In the genomic region with DNA sequence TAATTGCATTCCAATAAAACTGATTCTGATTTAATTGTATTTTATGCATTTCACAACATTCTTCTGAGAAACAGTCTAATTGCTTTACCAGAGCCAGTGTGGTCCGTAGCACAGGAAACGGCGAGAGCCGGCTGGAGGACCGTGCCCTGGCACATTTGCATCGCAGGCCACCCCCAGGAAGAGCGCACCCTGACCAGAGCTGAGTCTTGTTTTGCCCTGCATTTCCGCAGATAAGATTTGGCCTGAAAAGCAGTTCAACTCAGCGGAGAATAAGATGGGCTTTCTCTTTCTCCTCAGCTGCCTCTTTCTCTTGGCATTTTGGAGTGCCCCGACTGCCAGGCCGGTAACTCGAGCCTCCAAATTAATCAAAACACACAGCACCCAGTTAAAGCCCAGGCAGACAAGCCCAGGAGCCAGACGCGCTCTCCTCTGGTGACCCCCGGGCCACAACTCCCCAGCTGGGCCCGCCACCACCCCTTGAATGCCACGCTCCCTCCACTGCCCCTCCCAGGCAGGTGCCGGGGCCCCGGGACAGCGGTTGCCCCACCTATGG, we compare ENCODE assay signal across 8 cellular contexts. TPM values are rescaled to one million over a fixed set of nuclear protein-coding genes. Genes with fewer than 3 reads are reported as not detected.
DNase-seq lines count a peak whose midpoint lies in the region; ATAC-seq and TF ChIP-seq lines count a peak whose summit lies in the region.

No MANE protein-coding gene starts in this region.

- H3K4me1 ChIP-seq in mesodermal cell (ENCODE audit: control insufficient read depth, insufficient read depth, low read length, poor library complexity, severe bottlenecking): peaks cover 3% of the 10 kb centered on the region

- peak; percentile 64 for ATAC-seq in GM21423 (IDR thresholded peaks at IDR 0.05; ENCODE audit: unreplicated experiment)
- peak; percentile 76 for ATAC-seq in HG03571 (IDR thresholded peaks at IDR 0.05; ENCODE audit: unreplicated experiment)

- no peaks in the 10 kb centered on the region for H3K9me3 ChIP-seq in mesodermal cell (ENCODE audit: control insufficient read depth, low read length)

- no peak overlapping the region for H3K27ac ChIP-seq in mesodermal cell (ENCODE audit: low read depth, low read length, severe bottlenecking)

- H3K4me3 ChIP-seq in GM12875 (ENCODE audit: low read depth, low read length): peak overlapping the region; percentile 80
- H3K4me3 ChIP-seq in choroid plexus epithelial cell (ENCODE audit: low read depth, low read length): peak overlapping the region; percentile 62
- H3K4me3 ChIP-seq in mesodermal cell (ENCODE audit: extremely low read depth, insufficient read depth, low read length, poor library complexity, severe bottlenecking): peak overlapping the region; percentile 35

- TF ChIP-seq CTCF in GM12875 (IDR thresholded peaks at IDR 0.05; ENCODE audit: borderline replicate concordance, insufficient read depth, low read depth, low read length): no peak
- TF ChIP-seq CTCF in choroid plexus epithelial cell (conservative IDR thresholded peaks at IDR 0.05; ENCODE audit: low read depth, low read length): no peak

- H3K36me3 ChIP-seq in mesodermal cell (ENCODE audit: control insufficient read depth, insufficient read depth, low read length): no peaks in the 10 kb centered on the region

- 2 to 7% methylated on average over 12 to 13 of the region's 20 CpGs for WGBS in mesodermal cell (ENCODE audit: insufficient coverage in 2 of 2), 2 experiments

- no peak for DNase-seq in choroid plexus epithelial cell (ENCODE audit: low read depth)
- no peak for DNase-seq in stimulated activated naive CD4-positive, alpha-beta T cell (lab: John Stamatoyannopoulos, UW)
- DNase-seq in HuH-7.5 (ENCODE audit: low spot score): no peak
- no peak for DNase-seq in NCI-H2196 treated with DMSO at 0.1 percent for 48 hours (lab: John Stamatoyannopoulos, UW; ENCODE audit: unreplicated experiment)

RNA-seq across cellular contexts. Expression of gene COL4A4, which starts 0.5 kb away (rescaled TPM):
- 0.07 TPM for polyA plus RNA-seq in mesodermal cell (2013, experiment 1 of 2)
- 0.05 TPM for polyA plus RNA-seq in mesodermal cell (2013, experiment 2 of 2)

RNA-seq across cellular contexts. Expression of gene COL4A3, which starts 0.9 kb away (rescaled TPM):
- polyA plus RNA-seq in mesodermal cell (2013, experiment 1 of 2): not detected
- not detected for polyA plus RNA-seq in mesodermal cell (2013, experiment 2 of 2)
